ENCODE assay signal across 9 cellular contexts in genomic region chr5:116318091-116318854, GRCh38.
"Had no signal": no experiment of that assay in that cellular context is flagged by ENCODE, and none has a peak within 500 bp of the region (broad histone marks: within the 10 kb centered on the region; RNA-seq: fewer than 3 reads in every experiment).

No MANE protein-coding gene starts in this region.

- ATAC-seq: GM23338, K562 had no signal

- DNase-seq: H9, HCEC 1CT, IMR-90, KG1 had no signal

- H3K4me3 ChIP-seq: GM23338, K562 had no signal

- FAIRE-seq: H1, H54, K562 had no signal

- H3K27ac ChIP-seq: HL-60 had no signal
